In the genomic region with DNA sequence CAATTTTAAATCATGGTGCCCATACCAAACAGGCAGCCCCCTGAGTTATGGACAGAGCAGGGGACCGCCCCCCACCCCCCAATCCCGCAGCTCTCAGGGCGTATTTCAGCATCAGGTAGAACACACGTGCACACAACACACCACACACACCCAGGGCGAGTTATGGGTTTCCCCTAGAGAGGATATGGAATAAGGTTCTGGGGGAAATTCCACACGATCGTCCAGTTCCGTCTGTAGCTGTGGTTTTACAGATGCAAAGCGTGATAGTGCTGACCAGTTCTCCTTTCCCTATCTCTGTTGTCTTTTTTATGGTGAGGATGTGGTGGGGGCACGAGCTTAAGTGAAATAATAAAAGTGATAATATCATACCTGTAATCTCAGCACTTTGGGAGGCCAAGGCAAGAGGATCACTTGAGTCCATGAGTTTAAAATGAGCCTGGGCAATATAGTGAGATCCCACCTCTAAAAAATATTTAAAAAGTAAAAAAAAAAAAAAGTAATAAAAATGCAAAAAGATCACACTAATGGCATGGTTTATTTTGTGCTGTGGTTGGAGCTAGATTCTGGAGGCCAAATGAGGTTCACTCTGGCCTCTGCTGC, we compare ENCODE assay signal across 1 cellular context.
TF ChIP-seq lines count a peak whose summit lies in the region.

No MANE protein-coding gene starts in this region.

TF ChIP-seq in GM23338, 12 proteins besides CTCF, POLR2A, EP300 and RAD21 (continued from another document):
- TF ChIP-seq, protein P1, sequence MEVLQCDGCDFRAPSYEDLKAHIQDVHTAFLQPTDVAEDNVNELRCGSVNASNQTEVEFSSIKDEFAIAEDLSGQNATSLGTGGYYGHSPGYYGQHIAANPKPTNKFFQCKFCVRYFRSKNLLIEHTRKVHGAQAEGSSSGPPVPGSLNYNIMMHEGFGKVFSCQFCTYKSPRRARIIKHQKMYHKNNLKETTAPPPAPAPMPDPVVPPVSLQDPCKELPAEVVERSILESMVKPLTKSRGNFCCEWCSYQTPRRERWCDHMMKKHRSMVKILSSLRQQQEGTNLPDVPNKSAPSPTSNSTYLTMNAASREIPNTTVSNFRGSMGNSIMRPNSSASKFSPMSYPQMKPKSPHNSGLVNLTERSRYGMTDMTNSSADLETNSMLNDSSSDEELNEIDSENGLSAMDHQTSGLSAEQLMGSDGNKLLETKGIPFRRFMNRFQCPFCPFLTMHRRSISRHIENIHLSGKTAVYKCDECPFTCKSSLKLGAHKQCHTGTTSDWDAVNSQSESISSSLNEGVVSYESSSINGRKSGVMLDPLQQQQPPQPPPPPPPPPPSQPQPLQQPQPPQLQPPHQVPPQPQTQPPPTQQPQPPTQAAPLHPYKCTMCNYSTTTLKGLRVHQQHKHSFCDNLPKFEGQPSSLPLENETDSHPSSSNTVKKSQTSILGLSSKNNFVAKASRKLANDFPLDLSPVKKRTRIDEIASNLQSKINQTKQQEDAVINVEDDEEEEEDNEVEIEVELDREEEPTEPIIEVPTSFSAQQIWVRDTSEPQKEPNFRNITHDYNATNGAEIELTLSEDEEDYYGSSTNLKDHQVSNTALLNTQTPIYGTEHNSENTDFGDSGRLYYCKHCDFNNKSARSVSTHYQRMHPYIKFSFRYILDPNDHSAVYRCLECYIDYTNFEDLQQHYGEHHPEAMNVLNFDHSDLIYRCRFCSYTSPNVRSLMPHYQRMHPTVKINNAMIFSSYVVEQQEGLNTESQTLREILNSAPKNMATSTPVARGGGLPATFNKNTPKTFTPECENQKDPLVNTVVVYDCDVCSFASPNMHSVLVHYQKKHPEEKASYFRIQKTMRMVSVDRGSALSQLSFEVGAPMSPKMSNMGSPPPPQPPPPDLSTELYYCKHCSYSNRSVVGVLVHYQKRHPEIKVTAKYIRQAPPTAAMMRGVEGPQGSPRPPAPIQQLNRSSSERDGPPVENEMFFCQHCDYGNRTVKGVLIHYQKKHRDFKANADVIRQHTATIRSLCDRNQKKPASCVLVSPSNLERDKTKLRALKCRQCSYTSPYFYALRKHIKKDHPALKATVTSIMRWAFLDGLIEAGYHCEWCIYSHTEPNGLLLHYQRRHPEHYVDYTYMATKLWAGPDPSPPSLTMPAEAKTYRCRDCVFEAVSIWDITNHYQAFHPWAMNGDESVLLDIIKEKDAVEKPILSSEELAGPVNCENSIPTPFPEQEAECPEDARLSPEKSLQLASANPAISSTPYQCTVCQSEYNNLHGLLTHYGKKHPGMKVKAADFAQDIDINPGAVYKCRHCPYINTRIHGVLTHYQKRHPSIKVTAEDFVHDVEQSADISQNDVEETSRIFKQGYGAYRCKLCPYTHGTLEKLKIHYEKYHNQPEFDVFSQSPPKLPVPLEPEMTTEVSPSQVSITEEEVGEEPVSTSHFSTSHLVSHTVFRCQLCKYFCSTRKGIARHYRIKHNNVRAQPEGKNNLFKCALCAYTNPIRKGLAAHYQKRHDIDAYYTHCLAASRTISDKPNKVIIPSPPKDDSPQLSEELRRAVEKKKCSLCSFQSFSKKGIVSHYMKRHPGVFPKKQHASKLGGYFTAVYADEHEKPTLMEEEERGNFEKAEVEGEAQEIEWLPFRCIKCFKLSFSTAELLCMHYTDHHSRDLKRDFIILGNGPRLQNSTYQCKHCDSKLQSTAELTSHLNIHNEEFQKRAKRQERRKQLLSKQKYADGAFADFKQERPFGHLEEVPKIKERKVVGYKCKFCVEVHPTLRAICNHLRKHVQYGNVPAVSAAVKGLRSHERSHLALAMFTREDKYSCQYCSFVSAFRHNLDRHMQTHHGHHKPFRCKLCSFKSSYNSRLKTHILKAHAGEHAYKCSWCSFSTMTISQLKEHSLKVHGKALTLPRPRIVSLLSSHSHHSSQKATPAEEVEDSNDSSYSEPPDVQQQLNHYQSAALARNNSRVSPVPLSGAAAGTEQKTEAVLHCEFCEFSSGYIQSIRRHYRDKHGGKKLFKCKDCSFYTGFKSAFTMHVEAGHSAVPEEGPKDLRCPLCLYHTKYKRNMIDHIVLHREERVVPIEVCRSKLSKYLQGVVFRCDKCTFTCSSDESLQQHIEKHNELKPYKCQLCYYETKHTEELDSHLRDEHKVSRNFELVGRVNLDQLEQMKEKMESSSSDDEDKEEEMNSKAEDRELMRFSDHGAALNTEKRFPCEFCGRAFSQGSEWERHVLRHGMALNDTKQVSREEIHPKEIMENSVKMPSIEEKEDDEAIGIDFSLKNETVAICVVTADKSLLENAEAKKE (CRISPR knock-in tag; IDR thresholded peaks at IDR 0.05), result no peak
